Comparison of ENCODE assay signal across 9 cellular contexts in genomic region chr13:48160879-48161278, GRCh38.
DNase-seq lines count a peak whose midpoint lies in the region; ATAC-seq, FAIRE-seq and TF ChIP-seq lines count a peak whose summit lies in the region.
"Had no signal": no experiment of that assay in that cellular context is flagged by ENCODE, and none has a peak within 500 bp of the region (broad histone marks: within the 10 kb centered on the region; RNA-seq: fewer than 3 reads in every experiment).

No MANE protein-coding gene starts in this region.

- peak overlapping the region; percentile 46 for H3K27ac Mint-ChIP-seq in activated B cell treated with CpG ODN at 0.5 μM for 24 hours
- peak overlapping the region; percentile 35 for H3K27ac Mint-ChIP-seq in glutamatergic neuron (ENCODE audit: unreplicated experiment)
- peak overlapping the region; percentile 70 for H3K27ac Mint-ChIP-seq in stimulated activated naive B cell treated with anti-CD40 and anti-IgM and Interleukin-4, amounts not matched to agents 10 μg/mL and 1 μg/mL and 100 μg/mL, for 72 hours
- H3K27ac Mint-ChIP-seq in naive thymus-derived CD8-positive, alpha-beta T cell: peak overlapping the region in 5 of 10 donors; percentile 1 to 99 (median 5)

- CTCF ChIA-PET in activated B cell treated with CpG ODN at 0.5 μM for 24 hours (lab: Charles Lee): no interaction called here

- ATAC-seq in activated B cell treated with CpG ODN at 0.5 μM for 24 hours (ENCODE audit: low read depth) (no peak), HG02840 (IDR thresholded peaks at IDR 0.05; ENCODE audit: low FRiP score, unreplicated experiment) (no peak), GM21825 (IDR thresholded peaks at IDR 0.05; ENCODE audit: unreplicated experiment) (no peak)
- ATAC-seq in stimulated activated naive B cell treated with anti-CD40 and anti-IgM and Interleukin-4, amounts not matched to agents 10 μg/mL and 1 μg/mL and 100 μg/mL, for 72 hours (replicated peaks): no peak
- no peak for ATAC-seq in naive thymus-derived CD8-positive, alpha-beta T cell

- H3K27me3 Mint-ChIP-seq in activated B cell treated with CpG ODN at 0.5 μM for 24 hours (no peaks in the 10 kb centered on the region), glutamatergic neuron (ENCODE audit: unreplicated experiment) (peaks cover 2% of the 10 kb centered on the region)
- H3K27me3 Mint-ChIP-seq in stimulated activated naive B cell treated with anti-CD40 and anti-IgM and Interleukin-4, amounts not matched to agents 10 μg/mL and 1 μg/mL and 100 μg/mL, for 72 hours: no peaks in the 10 kb centered on the region
- no peaks in the 10 kb centered on the region for H3K27me3 Mint-ChIP-seq in naive thymus-derived CD8-positive, alpha-beta T cell

- no peak overlapping the region for H3K4me3 Mint-ChIP-seq in activated B cell treated with CpG ODN at 0.5 μM for 24 hours
- no peak overlapping the region for H3K4me3 Mint-ChIP-seq in glutamatergic neuron (ENCODE audit: unreplicated experiment)
- H3K4me3 Mint-ChIP-seq in stimulated activated naive B cell treated with anti-CD40 and anti-IgM and Interleukin-4, amounts not matched to agents 10 μg/mL and 1 μg/mL and 100 μg/mL, for 72 hours: no peak overlapping the region
- H3K4me3 Mint-ChIP-seq in naive thymus-derived CD8-positive, alpha-beta T cell: no peak overlapping the region

- no peak for TF ChIP-seq POLR2A in H54 (IDR thresholded peaks at IDR 0.05; ENCODE audit: low read depth, low read length)

- H3K9me3 Mint-ChIP-seq in activated B cell treated with CpG ODN at 0.5 μM for 24 hours: no peaks in the 10 kb centered on the region
- H3K9me3 Mint-ChIP-seq in glutamatergic neuron (ENCODE audit: unreplicated experiment): no peaks in the 10 kb centered on the region
- no peaks in the 10 kb centered on the region for H3K9me3 Mint-ChIP-seq in stimulated activated naive B cell treated with anti-CD40 and anti-IgM and Interleukin-4, amounts not matched to agents 10 μg/mL and 1 μg/mL and 100 μg/mL, for 72 hours
- no peaks in the 10 kb centered on the region for H3K9me3 Mint-ChIP-seq in naive thymus-derived CD8-positive, alpha-beta T cell

- POLR2A ChIA-PET in activated B cell treated with CpG ODN at 0.5 μM for 24 hours (lab: Charles Lee): no interaction called here
- POLR2A ChIA-PET in naive thymus-derived CD8-positive, alpha-beta T cell (lab: Charles Lee): interaction anchor here (1.1 to 2.7 kb wide), 2 partner anchors 17 to 25 kb away, joined by 3 to 9 read pairs; no protein-coding TSS in a partner anchor

- no peaks in the 10 kb centered on the region for H3K36me3 Mint-ChIP-seq in activated B cell treated with CpG ODN at 0.5 μM for 24 hours (ENCODE audit: low read depth)
- no peaks in the 10 kb centered on the region for H3K36me3 Mint-ChIP-seq in glutamatergic neuron (ENCODE audit: unreplicated experiment)
- no peaks in the 10 kb centered on the region for H3K36me3 Mint-ChIP-seq in stimulated activated naive B cell treated with anti-CD40 and anti-IgM and Interleukin-4, amounts not matched to agents 10 μg/mL and 1 μg/mL and 100 μg/mL, for 72 hours
- H3K36me3 Mint-ChIP-seq in naive thymus-derived CD8-positive, alpha-beta T cell: no peaks in the 10 kb centered on the region

- H3K4me1 Mint-ChIP-seq in activated B cell treated with CpG ODN at 0.5 μM for 24 hours: peaks cover 29% of the 10 kb centered on the region
- peaks cover 15% of the 10 kb centered on the region for H3K4me1 Mint-ChIP-seq in glutamatergic neuron (ENCODE audit: low read depth, unreplicated experiment)
- peaks cover 17 to 56% of the 10 kb centered on the region in 2 donors for H3K4me1 Mint-ChIP-seq in stimulated activated naive B cell treated with anti-CD40 and anti-IgM and Interleukin-4, amounts not matched to agents 10 μg/mL and 1 μg/mL and 100 μg/mL, for 72 hours
- peaks cover 18 to 66% (median 45%) of the 10 kb centered on the region in 4 donors for H3K4me1 Mint-ChIP-seq in naive thymus-derived CD8-positive, alpha-beta T cell

- peak; percentile 6 for DNase-seq in H54 (ENCODE audit: insufficient read length, low spot score)
- DNase-seq in activated B cell treated with CpG ODN at 0.5 μM for 24 hours: no peak
- no peak for DNase-seq in glutamatergic neuron
- no peak for DNase-seq in stimulated activated naive B cell treated with anti-CD40 and anti-IgM and Interleukin-4, amounts not matched to agents 10 μg/mL and 1 μg/mL and 100 μg/mL, for 72 hours
- no peak for DNase-seq in naive thymus-derived CD8-positive, alpha-beta T cell
- no peak for DNase-seq in activated CD4-positive, CD25-positive, alpha-beta regulatory T cell treated with anti-CD3 and anti-CD28 coated beads, Interleukin-2, amount 50 U/mL, for 72 hours
- DNase-seq: SIG-M5 had no signal

- intact Hi-C loops in activated B cell treated with CpG ODN at 0.5 μM for 24 hours (cut with micrococcal nuclease): no loop called here

- TF ChIP-seq CTCF in activated B cell treated with CpG ODN at 0.5 μM for 24 hours (IDR thresholded peaks at IDR 0.05): no peak
- no peak for TF ChIP-seq CTCF in glutamatergic neuron (IDR thresholded peaks at IDR 0.05; ENCODE audit: partially characterized antibody, unreplicated experiment)

- no peak for FAIRE-seq in H54 (lab: Jason Lieb, UNC)
